Comparison of ENCODE assay signal across 29 cellular contexts in genomic region chr7:149184274-149184673, GRCh38. TPM values are rescaled to one million over a fixed set of nuclear protein-coding genes. Genes with fewer than 3 reads are reported as not detected.
"Had no signal": no experiment of that assay in that cellular context is flagged by ENCODE, and none has a peak within 500 bp of the region (broad histone marks: within the 10 kb centered on the region; RNA-seq: fewer than 3 reads in every experiment).

No MANE protein-coding gene starts in this region.

- H3K9me3 Mint-ChIP-seq: activated CD4-positive, alpha-beta memory T cell treated with anti-CD3 and anti-CD28 coated beads, Interleukin-2, amount 10 ng/mL, durations not matched to agents 7 days and 5 days; activated CD4-positive, alpha-beta T cell treated with anti-CD3 and anti-CD28 coated beads, Interleukin-2, amount 10 ng/mL, durations not matched to agents 7 days and 5 days; activated naive CD4-positive, alpha-beta T cell treated with anti-CD3 and anti-CD28 coated beads, Interleukin-2, amount 10 ng/mL, durations not matched to agents 7 days and 5 days; activated naive CD4-positive, alpha-beta T cell treated with anti-CD3 and anti-CD28 coated beads, Interleukin-2, amount 50 U/mL, for 72 hours; activated naive CD8-positive, alpha-beta T cell treated with anti-CD3 and anti-CD28 coated beads, Interleukin-2, amount 10 ng/mL, durations not matched to agents 7 days and 5 days; activated T-cell treated with anti-CD3 and anti-CD28 coated beads, Interleukin-2, amount 50 U/mL, for 24 hours; activated T-cell treated with anti-CD3 and anti-CD28 coated beads, Interleukin-2, amount 50 U/mL, for 72 hours; brain; central memory CD8-positive, alpha-beta T cell; dendritic cell treated with granulocyte-macrophage colony-stimulating factor and Interleukin-4, amounts not matched to agents 40 ng/mL and 50 ng/mL, for 4 days; endodermal cell had no signal

- H3K9me3 ChIP-seq: ascending aorta, breast epithelium had no signal

- H3K27me3 Mint-ChIP-seq: activated CD4-positive, alpha-beta memory T cell treated with anti-CD3 and anti-CD28 coated beads, Interleukin-2, amount 10 ng/mL, durations not matched to agents 7 days and 5 days; activated CD4-positive, alpha-beta T cell treated with anti-CD3 and anti-CD28 coated beads, Interleukin-2, amount 10 ng/mL, durations not matched to agents 7 days and 5 days; activated T-cell treated with anti-CD3 and anti-CD28 coated beads, Interleukin-2, amount 50 U/mL, for 24 hours; brain; central memory CD8-positive, alpha-beta T cell had no signal

- H3K27ac ChIP-seq: ascending aorta, breast epithelium, cardiac muscle cell, coronary artery, dorsolateral prefrontal cortex had no signal

- FAIRE-seq: frontal cortex had no signal

- DNase-seq: activated CD4-positive, alpha-beta memory T cell treated with anti-CD3 and anti-CD28 coated beads, Interleukin-2, amount 10 ng/mL, durations not matched to agents 7 days and 5 days; activated CD4-positive, alpha-beta T cell treated with anti-CD3 and anti-CD28 coated beads for 1 hour; activated CD4-positive, alpha-beta T cell treated with anti-CD3 and anti-CD28 coated beads for 4 hours; activated CD4-positive, alpha-beta T cell treated with anti-CD3 and anti-CD28 coated beads, Interleukin-2, amount 10 ng/mL, durations not matched to agents 7 days and 5 days; activated CD4-positive, alpha-beta T cell treated with anti-CD3 and anti-CD28 coated beads, Interleukin-2, amount 50 U/mL, for 4 hours; activated CD8-positive, alpha-beta memory T cell treated with anti-CD3 and anti-CD28 coated beads, Interleukin-2, amount 50 U/mL, for 48 hours; activated gamma-delta T cell; activated naive CD4-positive, alpha-beta T cell; activated naive CD4-positive, alpha-beta T cell treated with anti-CD3 and anti-CD28 coated beads, Interleukin-2, amount 10 ng/mL, durations not matched to agents 7 days and 5 days; activated naive CD8-positive, alpha-beta T cell treated with anti-CD3 and anti-CD28 coated beads, Interleukin-2, amount 10 ng/mL, durations not matched to agents 7 days and 5 days; activated T-cell treated with anti-CD3 and anti-CD28 coated beads for 4 hours; activated T-cell treated with anti-CD3 and anti-CD28 coated beads, Interleukin-2, amount 50 U/mL, for 24 hours; activated T-cell treated with anti-CD3 and anti-CD28 coated beads, Interleukin-2, amount 50 U/mL, for 72 hours; dorsolateral prefrontal cortex; effector memory CD4-positive, alpha-beta T cell; endodermal cell; foreskin fibroblast; head of caudate nucleus; T-helper 2 cell had no signal

- H3K4me3 Mint-ChIP-seq: activated CD4-positive, alpha-beta memory T cell treated with anti-CD3 and anti-CD28 coated beads, Interleukin-2, amount 10 ng/mL, durations not matched to agents 7 days and 5 days; activated CD4-positive, alpha-beta T cell treated with anti-CD3 and anti-CD28 coated beads, Interleukin-2, amount 10 ng/mL, durations not matched to agents 7 days and 5 days; activated naive CD4-positive, alpha-beta T cell treated with anti-CD3 and anti-CD28 coated beads, Interleukin-2, amount 10 ng/mL, durations not matched to agents 7 days and 5 days; activated naive CD8-positive, alpha-beta T cell treated with anti-CD3 and anti-CD28 coated beads, Interleukin-2, amount 10 ng/mL, durations not matched to agents 7 days and 5 days; activated T-cell treated with anti-CD3 and anti-CD28 coated beads, Interleukin-2, amount 50 U/mL, for 24 hours; activated T-cell treated with anti-CD3 and anti-CD28 coated beads, Interleukin-2, amount 50 U/mL, for 72 hours; brain; central memory CD8-positive, alpha-beta T cell; dendritic cell treated with granulocyte-macrophage colony-stimulating factor and Interleukin-4, amounts not matched to agents 40 ng/mL and 50 ng/mL, for 4 days; endodermal cell had no signal

- H3K27me3 ChIP-seq: ascending aorta, breast epithelium, cardiac muscle cell, dorsolateral prefrontal cortex had no signal

- ATAC-seq: activated naive CD4-positive, alpha-beta T cell treated with anti-CD3 and anti-CD28 coated beads, Interleukin-2, amount 50 U/mL, for 72 hours; esophagus mucosa had no signal

- H3K4me3 ChIP-seq: ascending aorta, breast epithelium, cardiac muscle cell, coronary artery, dorsolateral prefrontal cortex had no signal

- H3K36me3 ChIP-seq: breast epithelium had no signal

- H3K4me1 ChIP-seq: ascending aorta, breast epithelium had no signal

- H3K27ac Mint-ChIP-seq: activated CD4-positive, alpha-beta memory T cell treated with anti-CD3 and anti-CD28 coated beads, Interleukin-2, amount 10 ng/mL, durations not matched to agents 7 days and 5 days; activated CD4-positive, alpha-beta T cell treated with anti-CD3 and anti-CD28 coated beads, Interleukin-2, amount 10 ng/mL, durations not matched to agents 7 days and 5 days; activated naive CD4-positive, alpha-beta T cell treated with anti-CD3 and anti-CD28 coated beads, Interleukin-2, amount 10 ng/mL, durations not matched to agents 7 days and 5 days; activated naive CD8-positive, alpha-beta T cell treated with anti-CD3 and anti-CD28 coated beads, Interleukin-2, amount 10 ng/mL, durations not matched to agents 7 days and 5 days; activated T-cell treated with anti-CD3 and anti-CD28 coated beads, Interleukin-2, amount 50 U/mL, for 24 hours; dendritic cell treated with granulocyte-macrophage colony-stimulating factor and Interleukin-4, amounts not matched to agents 40 ng/mL and 50 ng/mL, for 4 days; endodermal cell had no signal

- H3K4me1 Mint-ChIP-seq: activated naive CD4-positive, alpha-beta T cell treated with anti-CD3 and anti-CD28 coated beads, Interleukin-2, amount 10 ng/mL, durations not matched to agents 7 days and 5 days; brain; central memory CD8-positive, alpha-beta T cell had no signal

RNA-seq across cellular contexts. Expression of gene ZNF425, which starts 58.1 kb away (rescaled TPM):
- total RNA-seq: ascending aorta had no signal
